ENCODE assay signal across 1 cellular context in genomic region chr18:34957119-34957863, GRCh38.
TF ChIP-seq lines count a peak whose summit lies in the region.

No MANE protein-coding gene starts in this region.

TF ChIP-seq in H1, 55 proteins besides CTCF, POLR2A, EP300 and RAD21 (continued from another document):
- TF ChIP-seq EGR1 (IDR thresholded peaks at IDR 0.05; ENCODE audit: borderline replicate concordance, low read depth, low read length), result no peak
- no peak for TF ChIP-seq SAP30 (IDR thresholded peaks at IDR 0.05; ENCODE audit: insufficient read depth, insufficient replicate concordance, low read length)
- TF ChIP-seq USF2 (IDR thresholded peaks at IDR 0.05; ENCODE audit: low read length), result no peak
- no peak for TF ChIP-seq FOSL1 (IDR thresholded peaks at IDR 0.05; ENCODE audit: insufficient read depth, low read depth, low read length)
- no peak for TF ChIP-seq SIRT6 (IDR thresholded peaks at IDR 0.05; ENCODE audit: low read length)
- TF ChIP-seq CEBPB (IDR thresholded peaks at IDR 0.05; ENCODE audit: low read depth, low read length), result no peak
- TF ChIP-seq E2F6 (IDR thresholded peaks at IDR 0.05), result no peak
- TF ChIP-seq ATF2 (IDR thresholded peaks at IDR 0.05; ENCODE audit: low read length), result no peak
